In the genomic region with DNA sequence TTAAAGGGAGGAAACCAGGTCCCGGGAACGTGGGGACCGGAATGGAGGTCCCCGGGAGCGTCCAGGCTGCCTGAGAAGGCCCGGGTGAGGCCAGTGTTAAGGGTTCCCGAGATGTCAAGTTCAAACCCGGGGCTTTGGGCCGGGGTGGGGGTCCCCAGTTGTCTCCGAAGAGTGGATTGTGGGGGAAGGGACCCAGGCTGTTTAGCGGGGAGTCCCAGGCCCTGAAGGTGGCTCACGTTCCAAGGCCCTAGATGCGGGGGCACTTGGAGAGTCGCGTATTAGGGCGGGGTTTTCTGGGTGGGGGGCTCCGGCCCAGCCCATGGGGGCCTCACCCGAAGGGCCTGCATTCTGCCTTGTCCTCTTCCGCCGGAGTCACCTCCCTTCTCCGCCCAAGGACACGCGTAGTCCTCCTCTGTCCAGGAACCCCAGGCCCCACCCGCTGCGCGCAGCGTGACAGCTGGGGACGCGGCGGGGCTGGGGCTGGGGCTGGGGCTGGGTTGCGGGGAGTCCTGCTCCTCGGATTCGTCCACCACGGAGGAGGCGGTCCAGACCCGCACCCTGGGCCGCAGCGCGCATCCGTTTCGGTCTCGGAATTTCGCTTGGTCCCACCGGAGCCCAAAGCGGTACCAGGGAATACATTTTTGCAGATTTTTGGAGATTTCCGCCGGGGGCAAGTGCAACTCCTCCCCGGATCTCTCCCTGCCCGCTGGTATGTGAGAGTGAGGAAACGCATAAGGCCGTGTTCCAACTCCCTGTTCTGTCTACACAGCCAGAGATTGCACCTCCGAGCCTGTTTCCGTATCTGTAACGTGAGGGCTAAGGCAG, we compare ENCODE assay signal across 9 cellular contexts. TPM values are rescaled to one million over a fixed set of nuclear protein-coding genes. Genes with fewer than 3 reads are reported as not detected.
DNase-seq lines count a peak whose midpoint lies in the region; ATAC-seq, FAIRE-seq and TF ChIP-seq lines count a peak whose summit lies in the region.
"Had no signal": no experiment of that assay in that cellular context is flagged by ENCODE, and none has a peak within 500 bp of the region (broad histone marks: within the 10 kb centered on the region; RNA-seq: fewer than 3 reads in every experiment).

Gene COX7A1, minus strand, starts transcription at position 387 of the 825 bp plus-strand sequence. Its CDS starts 40 bp downstream, at position 347.

- dilution Hi-C loops in endothelial cell of umbilical vein (cut with MboI; ENCODE audit: extremely low pct_ligation_motif_present, low sequenced_read_pairs) = no loop called here

- H3K27ac Mint-ChIP-seq in HFFc6 = peak within 1 kb of the TSS; percentile 85
- H3K27ac Mint-ChIP-seq: IgD-negative memory B cell had no signal

- H3K9me3 ChIP-seq in endothelial cell of umbilical vein (replicated peaks; ENCODE audit: control insufficient read depth, insufficient read depth, low read length) = no peaks in the 10 kb centered on the region
- H3K9me3 ChIP-seq in lower lobe of right lung = no peaks in the 10 kb centered on the region

- H3K9ac ChIP-seq in endothelial cell of umbilical vein (replicated peaks; ENCODE audit: extremely low read depth, insufficient read depth, low read length) = peak within 1 kb of the TSS; percentile 61

- H3K36me3 Mint-ChIP-seq in HFFc6 (ENCODE audit: low read depth) = peaks cover 21% of the 10 kb centered on the region

- peak within 1 kb of the TSS; percentile 43 for H2AFZ ChIP-seq in endothelial cell of umbilical vein (ENCODE audit: low read depth, low read length)

- peaks cover 6% of the 10 kb centered on the region for H3K27me3 Mint-ChIP-seq in HFFc6 (ENCODE audit: insufficient read depth)
- H3K27me3 Mint-ChIP-seq: IgD-negative memory B cell had no signal

- POLR2A ChIA-PET in endothelial cell of umbilical vein (lab: Charles Lee) = interaction anchor here (0.5 to 1.0 kb wide), 2 partner anchors 25 to 300 kb away, joined by 3 to 4 read pairs; partner anchors contain the start of gene NPHS1

- H3K4me1 Mint-ChIP-seq in HFFc6 (ENCODE audit: low read depth) = peaks cover 38% of the 10 kb centered on the region

- BruUV-seq in endothelial cell of umbilical vein (replicated peaks; lab: Mats Ljungman, UMichigan) = no TSS peak

- peak within 1 kb of the TSS; percentile 53 for H3K27ac ChIP-seq in endothelial cell of umbilical vein (ENCODE audit: insufficient read depth, low read depth, low read length)
- peak within 1 kb of the TSS; percentile 94 for H3K27ac ChIP-seq in lower lobe of right lung
- H3K27ac ChIP-seq in substantia nigra (ENCODE audit: low read depth, low read length, poor library complexity, severe bottlenecking) = peak within 1 kb of the TSS; percentile 35

- H3K27me3 ChIP-seq in endothelial cell of umbilical vein (ENCODE audit: control insufficient read depth in 2 of 2, insufficient read depth in 2 of 2, low read length in 2 of 2) (no peaks in the 10 kb centered on the region), lower lobe of right lung (ENCODE audit: low read depth) (no peaks in the 10 kb centered on the region)

- H4K20me1 ChIP-seq in endothelial cell of umbilical vein (replicated peaks; ENCODE audit: control insufficient read depth, extremely low read depth, insufficient read depth, low read length) = no peaks in the 10 kb centered on the region

- peaks cover 13% of the 10 kb centered on the region for H3K4me1 ChIP-seq in endothelial cell of umbilical vein (ENCODE audit: control insufficient read depth, extremely low read depth, insufficient read depth, low read length)
- peaks cover 19% of the 10 kb centered on the region for H3K4me1 ChIP-seq in lower lobe of right lung

- DNase-seq in HFFc6 (peak; percentile 45), endothelial cell of umbilical vein (ENCODE audit: low read depth, low spot score) (peak; percentile 23), lower lobe of right lung (peak; percentile 62), substantia nigra (lab: John Stamatoyannopoulos, UW) (peak in 4 of 49 donors; percentile 7 to 66 (median 47)), T-helper 2 cell (no peak), SW 1271 (lab: John Stamatoyannopoulos, UW) (no peak)
- no peak for DNase-seq in activated CD8-positive, alpha-beta memory T cell treated with anti-CD3 and anti-CD28 coated beads, Interleukin-2, amount 50 U/mL, for 4 hours

- peak within 1 kb of the TSS; percentile 66 for H3K4me2 ChIP-seq in endothelial cell of umbilical vein (ENCODE audit: insufficient read depth, low read length)

- CTCF ChIA-PET in endothelial cell of umbilical vein (lab: Charles Lee) = interaction anchor here (0.8 to 3.4 kb wide), 6 partner anchors 11 to 92 kb away, joined by 3 to 23 read pairs (median 10); no protein-coding TSS in a partner anchor

- ATAC-seq in lower lobe of right lung (peak; percentile 74 to 85), HG03460 (IDR thresholded peaks at IDR 0.05; ENCODE audit: unreplicated experiment) (no peak)

- no peaks in the 10 kb centered on the region for H3K79me2 ChIP-seq in endothelial cell of umbilical vein (ENCODE audit: control insufficient read depth, insufficient read depth, low read length)

- no peak for TF ChIP-seq CTCF in HFFc6 (IDR thresholded peaks at IDR 0.05)
- no peak for TF ChIP-seq CTCF in endothelial cell of umbilical vein (IDR thresholded peaks at IDR 0.05; ENCODE audit: extremely low read depth in 1 of 2, insufficient read depth in 1 of 2, low read depth in 1 of 2, low read length in 2 of 2)
- TF ChIP-seq CTCF in lower lobe of right lung (IDR thresholded peaks at IDR 0.05) = no peak

- no peak for FAIRE-seq in endothelial cell of umbilical vein (lab: Jason Lieb, UNC)

- H3K4me3 ChIP-seq in endothelial cell of umbilical vein (replicated peaks in 1 of 3; ENCODE audit: insufficient read depth in 1 of 3, low read depth in 1 of 3, low read length in 3 of 3) = peak within 1 kb of the TSS; percentile 43 to 70 (median 56)
- H3K4me3 ChIP-seq in lower lobe of right lung = peak within 1 kb of the TSS; percentile 63

- H3K4me3 Mint-ChIP-seq in HFFc6 = peak within 1 kb of the TSS; percentile 84
- H3K4me3 Mint-ChIP-seq: IgD-negative memory B cell had no signal

- no peak for TF ChIP-seq POLR2A in endothelial cell of umbilical vein (IDR thresholded peaks at IDR 0.05; ENCODE audit: low read depth, low read length)

- H3K36me3 ChIP-seq in endothelial cell of umbilical vein (ENCODE audit: control insufficient read depth in 2 of 2, extremely low read depth in 1 of 2, insufficient read depth in 2 of 2, low read length in 2 of 2) = peaks cover 8 to 22% of the 10 kb centered on the region in 2 experiments
- peaks cover 42% of the 10 kb centered on the region for H3K36me3 ChIP-seq in lower lobe of right lung

- no peaks in the 10 kb centered on the region for H3K9me1 ChIP-seq in endothelial cell of umbilical vein (replicated peaks; ENCODE audit: control insufficient read depth, extremely low read depth, insufficient read depth, low read length)

- H3K9me3 Mint-ChIP-seq in HFFc6 = no peaks in the 10 kb centered on the region
- H3K9me3 Mint-ChIP-seq: IgD-negative memory B cell had no signal

- intact Hi-C loops in endothelial cell of umbilical vein (cut with micrococcal nuclease) (loop anchor here (1.0 kb wide), 1 partner anchor 24 kb away; no protein-coding TSS in a partner anchor), lower lobe of right lung (cut with DNase I) (no loop called here)

TF ChIP-seq in endothelial cell of umbilical vein, 7 proteins besides CTCF, POLR2A, EP300 and RAD21:
- TF ChIP-seq GATA2 (IDR thresholded peaks at IDR 0.05; ENCODE audit: insufficient read depth, insufficient read length, low read depth, low read length) (no peak), EZH2 (IDR thresholded peaks at IDR 0.05; ENCODE audit: borderline replicate concordance, low read depth, low read length, severe bottlenecking) (no peak), JUN (IDR thresholded peaks at IDR 0.05; ENCODE audit: borderline replicate concordance, insufficient read depth, insufficient read length, low read depth) (no peak), MYC (IDR thresholded peaks at IDR 0.05; ENCODE audit: low read depth, low read length) (no peak), POLR2AphosphoS5 (IDR thresholded peaks at IDR 0.05; ENCODE audit: insufficient read depth, low read depth, low read length) (no peak), FOS (IDR thresholded peaks at IDR 0.05; ENCODE audit: borderline replicate concordance, insufficient read depth, low read length) (no peak)
- TF ChIP-seq, protein P1, sequence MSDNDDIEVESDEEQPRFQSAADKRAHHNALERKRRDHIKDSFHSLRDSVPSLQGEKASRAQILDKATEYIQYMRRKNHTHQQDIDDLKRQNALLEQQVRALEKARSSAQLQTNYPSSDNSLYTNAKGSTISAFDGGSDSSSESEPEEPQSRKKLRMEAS (IDR thresholded peaks at IDR 0.05; ENCODE audit: insufficient read depth, insufficient read length) = no peak
TF ChIP-seq in endothelial cell of umbilical vein: peak in this region for 0.

RNA-seq across cellular contexts. Expression of gene COX7A1, which starts in this region (rescaled TPM):
- total RNA-seq in HFFc6 (2021; fragmentation: NEBNext Ultra II Directional; extraction: Animal tissue kit (Norgen Biotek cat#: 25700)) = 100 to 1,000 TPM in 2 of 6 experiments, 10 to 100 TPM in 4; 59.8 to 139 (median 85.5) TPM
- 26.8 and 35.2 TPM in 2 replicates for total RNA-seq in endothelial cell of umbilical vein
- polyA plus RNA-seq in endothelial cell of umbilical vein = 10.6 and 11.6 TPM in 2 replicates
- 9.1 and 10.2 TPM in 2 replicates for polyA plus RNA-seq in endothelial cell of umbilical vein (2011; cell fraction: cytosol; rRNA removed)
- polyA plus RNA-seq in endothelial cell of umbilical vein (2011; cell fraction: nucleus; rRNA removed) = 2.4 and 3.4 TPM in 2 replicates
- polyA plus RNA-seq in endothelial cell of umbilical vein (2012) = 23.4 and 38.0 TPM in 2 replicates
- polyA minus RNA-seq in endothelial cell of umbilical vein = 15.8 and 33.2 TPM in 2 replicates
- polyA minus RNA-seq in endothelial cell of umbilical vein (2011; cell fraction: cytosol; rRNA and poly(A)+ RNA removed) = not detected
- polyA minus RNA-seq in endothelial cell of umbilical vein (2011; cell fraction: nucleus; rRNA and poly(A)+ RNA removed) = 1.1 TPM in 1 of 2 replicates, not detected in the other
- 64.2 TPM for total RNA-seq in lower lobe of right lung
- polyA plus RNA-seq: IgD-negative memory B cell had no signal

Comparison
In these comparisons a context has a peak if more than half of its experiments do, and no peak if none do; other contexts are left out.
1. DNase-seq: peak in HFFc6 (single experiment), endothelial cell of umbilical vein (single experiment) and lower lobe of right lung (single experiment); none in T-helper 2 cell (0 of 5), activated CD8-positive, alpha-beta memory T cell treated with anti-CD3 and anti-CD28 coated beads, Interleukin-2, amount 50 U/mL, for 4 hours (single experiment) and SW 1271 (0 of 2).
2. H3K27ac ChIP-seq: peak in every context shown above with its lines; median percentile 94 in lower lobe of right lung; 53 in endothelial cell of umbilical vein; 35 in substantia nigra.